ENCODE assay signal across 8 cellular contexts in the genomic region with DNA sequence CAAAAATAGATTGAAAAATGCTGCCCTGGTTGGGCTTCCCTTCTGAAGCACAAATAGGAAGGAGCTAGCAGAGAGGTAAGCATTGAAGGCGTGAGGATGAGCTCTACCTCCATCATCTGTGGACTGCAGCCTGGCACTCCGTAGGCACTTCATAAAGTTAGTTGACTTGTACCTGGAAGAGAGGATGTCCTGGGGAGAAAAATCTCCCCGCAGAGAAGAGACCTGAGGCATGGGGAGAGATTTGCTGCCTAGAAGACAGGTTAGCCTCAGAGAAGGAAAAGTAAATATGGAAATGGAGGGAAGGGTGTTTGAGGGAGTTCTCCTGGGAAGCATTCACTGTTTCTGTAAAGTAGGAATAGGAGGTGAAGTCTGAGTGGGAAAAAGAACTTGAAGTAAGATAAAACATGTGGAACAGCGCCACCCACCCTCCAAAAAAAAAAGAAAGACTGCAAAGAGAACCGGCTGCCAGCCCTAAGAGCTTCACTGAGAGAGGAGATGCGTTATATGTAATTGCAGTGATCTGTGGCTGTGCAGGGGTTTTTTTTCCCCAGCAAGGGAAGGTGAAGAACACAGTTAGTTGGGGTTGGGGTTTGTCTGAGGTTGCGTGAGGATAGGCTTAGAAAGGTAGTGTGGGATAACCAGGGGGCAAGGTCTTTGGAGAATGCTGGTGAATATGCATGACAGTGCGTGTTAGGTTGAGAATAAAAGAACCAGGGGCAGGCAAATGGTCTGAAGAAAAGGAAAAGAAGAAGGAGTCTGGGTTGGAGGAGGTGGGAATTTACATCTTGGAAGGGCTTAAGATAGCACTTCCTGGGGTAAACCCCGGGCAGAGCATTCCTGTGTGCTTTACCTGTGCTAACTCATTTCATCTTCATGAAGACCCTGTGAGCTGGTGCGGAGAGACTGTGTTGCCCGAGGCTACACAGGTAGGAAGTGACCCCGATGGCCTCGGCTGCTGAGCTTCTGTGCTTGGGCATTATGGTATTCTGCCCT. TPM values are rescaled to one million over a fixed set of nuclear protein-coding genes. Genes with fewer than 3 reads are reported as not detected.
A peak's percentile ranks its signal among the peaks of the same experiment; 100 is the strongest.
DNase-seq lines count a peak whose midpoint lies in the region; ATAC-seq and TF ChIP-seq lines count a peak whose summit lies in the region.

No MANE protein-coding gene starts in this region.

- H3K4me3 ChIP-seq in brain microvascular endothelial cell (ENCODE audit: low read depth, low read length) (no peak overlapping the region), mesendoderm (ENCODE audit: low read length) (no peak overlapping the region)

- DNase-seq in brain microvascular endothelial cell (no peak), mesendoderm (peak; percentile 80), NCI-H1417 treated with DMSO at 0.1 percent for 48 hours (lab: John Stamatoyannopoulos, UW) (no peak), RKO (ENCODE audit: low spot score) (no peak)

- H3K27me3 ChIP-seq in brain microvascular endothelial cell (replicated peaks): no peaks in the 10 kb centered on the region
- H3K27me3 ChIP-seq in mesendoderm (ENCODE audit: insufficient read depth, low read length, poor library complexity): no peaks in the 10 kb centered on the region

- H3K4ac ChIP-seq in mesendoderm (ENCODE audit: low read depth, low read length): no peak overlapping the region

- no peak overlapping the region for H2BK5ac ChIP-seq in mesendoderm (ENCODE audit: low read length)

- no peak for TF ChIP-seq EP300 in Ishikawa (IDR thresholded peaks at IDR 0.05; ENCODE audit: borderline replicate concordance)

- ATAC-seq in HG03159 (IDR thresholded peaks at IDR 0.05; ENCODE audit: unreplicated experiment): no peak
- ATAC-seq in HG02759 (IDR thresholded peaks at IDR 0.05; ENCODE audit: unreplicated experiment): no peak

- H3K4me1 ChIP-seq in mesendoderm (ENCODE audit: control insufficient read depth, low read depth, low read length): peaks cover 29% of the 10 kb centered on the region

- in situ Hi-C loops in brain microvascular endothelial cell (cut with HindIII; ENCODE audit: low pct_ligation_motif_present, low sequenced_read_pairs): no loop called here

- H3K9ac ChIP-seq in mesendoderm (ENCODE audit: low read length): peak overlapping the region; percentile 61

- peak overlapping the region; percentile 49 for H4K5ac ChIP-seq in mesendoderm (ENCODE audit: low read length)

- TF ChIP-seq CTCF in C4-2B (conservative IDR thresholded peaks at IDR 0.05) (peak; percentile 73), brain microvascular endothelial cell (IDR thresholded peaks at IDR 0.05; ENCODE audit: low read depth, low read length, missing control alignments) (peak; percentile 60)

- no peak overlapping the region for H2BK120ac ChIP-seq in mesendoderm (ENCODE audit: low read depth, low read length)

- H3K23ac ChIP-seq in mesendoderm (ENCODE audit: low read length): peak overlapping the region; percentile 53

- H2AK5ac ChIP-seq in mesendoderm (ENCODE audit: low read length): no peak overlapping the region

- H3K79me1 ChIP-seq in mesendoderm (ENCODE audit: low read length): peaks cover 31% of the 10 kb centered on the region

- no peaks in the 10 kb centered on the region for H3K36me3 ChIP-seq in brain microvascular endothelial cell (replicated peaks)
- H3K36me3 ChIP-seq in mesendoderm (ENCODE audit: control insufficient read depth, insufficient read depth, low read length): no peaks in the 10 kb centered on the region

- peak overlapping the region; percentile 62 for H3K56ac ChIP-seq in mesendoderm (ENCODE audit: low read length)

- TF ChIP-seq RAD21 in Ishikawa (IDR thresholded peaks at IDR 0.05; ENCODE audit: low read depth): peak; percentile 44

- H3K18ac ChIP-seq in mesendoderm (ENCODE audit: low read length): no peak overlapping the region

- peaks cover 82% of the 10 kb centered on the region for H3K79me2 ChIP-seq in mesendoderm (ENCODE audit: control insufficient read depth, insufficient read depth, low read length)

- peak overlapping the region; percentile 49 for H3K4me2 ChIP-seq in mesendoderm (ENCODE audit: low read length)

- H4K8ac ChIP-seq in mesendoderm (ENCODE audit: low read depth, low read length): no peak overlapping the region

- no peak overlapping the region for H2BK15ac ChIP-seq in mesendoderm (replicated peaks; ENCODE audit: low read depth)

- H3K27ac ChIP-seq in C4-2B (peak overlapping the region; percentile 65), brain microvascular endothelial cell (no peak overlapping the region), mesendoderm (ENCODE audit: low read depth, low read length) (peak overlapping the region; percentile 5)

- no CpG with 5 or more reads among the region's 13 CpGs for WGBS in mesendoderm (ENCODE audit: extremely low coverage, insufficient coverage, low lambda C conversion rate)

TF ChIP-seq in Ishikawa, 13 proteins besides CTCF, POLR2A, EP300 and RAD21:
- TF ChIP-seq, protein P1, sequence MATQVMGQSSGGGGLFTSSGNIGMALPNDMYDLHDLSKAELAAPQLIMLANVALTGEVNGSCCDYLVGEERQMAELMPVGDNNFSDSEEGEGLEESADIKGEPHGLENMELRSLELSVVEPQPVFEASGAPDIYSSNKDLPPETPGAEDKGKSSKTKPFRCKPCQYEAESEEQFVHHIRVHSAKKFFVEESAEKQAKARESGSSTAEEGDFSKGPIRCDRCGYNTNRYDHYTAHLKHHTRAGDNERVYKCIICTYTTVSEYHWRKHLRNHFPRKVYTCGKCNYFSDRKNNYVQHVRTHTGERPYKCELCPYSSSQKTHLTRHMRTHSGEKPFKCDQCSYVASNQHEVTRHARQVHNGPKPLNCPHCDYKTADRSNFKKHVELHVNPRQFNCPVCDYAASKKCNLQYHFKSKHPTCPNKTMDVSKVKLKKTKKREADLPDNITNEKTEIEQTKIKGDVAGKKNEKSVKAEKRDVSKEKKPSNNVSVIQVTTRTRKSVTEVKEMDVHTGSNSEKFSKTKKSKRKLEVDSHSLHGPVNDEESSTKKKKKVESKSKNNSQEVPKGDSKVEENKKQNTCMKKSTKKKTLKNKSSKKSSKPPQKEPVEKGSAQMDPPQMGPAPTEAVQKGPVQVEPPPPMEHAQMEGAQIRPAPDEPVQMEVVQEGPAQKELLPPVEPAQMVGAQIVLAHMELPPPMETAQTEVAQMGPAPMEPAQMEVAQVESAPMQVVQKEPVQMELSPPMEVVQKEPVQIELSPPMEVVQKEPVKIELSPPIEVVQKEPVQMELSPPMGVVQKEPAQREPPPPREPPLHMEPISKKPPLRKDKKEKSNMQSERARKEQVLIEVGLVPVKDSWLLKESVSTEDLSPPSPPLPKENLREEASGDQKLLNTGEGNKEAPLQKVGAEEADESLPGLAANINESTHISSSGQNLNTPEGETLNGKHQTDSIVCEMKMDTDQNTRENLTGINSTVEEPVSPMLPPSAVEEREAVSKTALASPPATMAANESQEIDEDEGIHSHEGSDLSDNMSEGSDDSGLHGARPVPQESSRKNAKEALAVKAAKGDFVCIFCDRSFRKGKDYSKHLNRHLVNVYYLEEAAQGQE (IDR thresholded peaks at IDR 0.05; ENCODE audit: low read depth): no peak
- TF ChIP-seq NFIC (IDR thresholded peaks at IDR 0.05) (no peak), TAF1 (IDR thresholded peaks at IDR 0.05; ENCODE audit: low read depth) (no peak), CEBPB (IDR thresholded peaks at IDR 0.05) (no peak), CREB1 (IDR thresholded peaks at IDR 0.05; ENCODE audit: low read depth) (no peak), YY1 (IDR thresholded peaks at IDR 0.05; ENCODE audit: low read depth) (no peak), TEAD4 (IDR thresholded peaks at IDR 0.05) (no peak), ZBTB7A (IDR thresholded peaks at IDR 0.05; ENCODE audit: low read depth) (no peak), TCF12 (IDR thresholded peaks at IDR 0.05; ENCODE audit: low read depth) (no peak), FOXM1 (IDR thresholded peaks at IDR 0.05; ENCODE audit: borderline replicate concordance, low read depth) (no peak)
- TF ChIP-seq, protein P2, sequence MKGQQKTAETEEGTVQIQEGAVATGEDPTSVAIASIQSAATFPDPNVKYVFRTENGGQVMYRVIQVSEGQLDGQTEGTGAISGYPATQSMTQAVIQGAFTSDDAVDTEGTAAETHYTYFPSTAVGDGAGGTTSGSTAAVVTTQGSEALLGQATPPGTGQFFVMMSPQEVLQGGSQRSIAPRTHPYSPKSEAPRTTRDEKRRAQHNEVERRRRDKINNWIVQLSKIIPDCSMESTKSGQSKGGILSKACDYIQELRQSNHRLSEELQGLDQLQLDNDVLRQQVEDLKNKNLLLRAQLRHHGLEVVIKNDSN (IDR thresholded peaks at IDR 0.05): no peak
- TF ChIP-seq, protein P3, sequence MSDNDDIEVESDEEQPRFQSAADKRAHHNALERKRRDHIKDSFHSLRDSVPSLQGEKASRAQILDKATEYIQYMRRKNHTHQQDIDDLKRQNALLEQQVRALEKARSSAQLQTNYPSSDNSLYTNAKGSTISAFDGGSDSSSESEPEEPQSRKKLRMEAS (IDR thresholded peaks at IDR 0.05): no peak
TF ChIP-seq in Ishikawa: peak in this region for 0.

RNA-seq across cellular contexts. Expression of a gene that starts 16.0 kb away (rescaled TPM):
- polyA plus RNA-seq in mesendoderm (2013, experiment 1 of 2): 8.0 TPM
- 7.4 TPM for polyA plus RNA-seq in mesendoderm (2013, experiment 2 of 2)
